10 cellular contexts compared by ENCODE assay signal in genomic region chr4:75432683-75433082, GRCh38.
DNase-seq lines count a peak whose midpoint lies in the region; ATAC-seq and TF ChIP-seq lines count a peak whose summit lies in the region.
"Had no signal": no experiment of that assay in that cellular context is flagged by ENCODE, and none has a peak within 500 bp of the region (broad histone marks: within the 10 kb centered on the region; RNA-seq: fewer than 3 reads in every experiment).

No MANE protein-coding gene starts in this region.

- ATAC-seq in GM19397 (IDR thresholded peaks at IDR 0.05; ENCODE audit: unreplicated experiment) (peak; percentile 61), GM19452 (IDR thresholded peaks at IDR 0.05; ENCODE audit: unreplicated experiment) (no peak)

- H3K27me3 ChIP-seq in AG04450 (ENCODE audit: control insufficient read depth, insufficient read depth, low read length): no peaks in the 10 kb centered on the region
- H3K27me3 ChIP-seq in tibial nerve: no peaks in the 10 kb centered on the region

- H3K27ac ChIP-seq in AG04450 (ENCODE audit: low read depth, low read length): no peak overlapping the region
- no peak overlapping the region for H3K27ac ChIP-seq in tibial nerve
- H3K27ac ChIP-seq: epithelial cell of prostate had no signal

- H3K36me3 ChIP-seq in tibial nerve: no peaks in the 10 kb centered on the region

- CTCF ChIA-PET in AG04450 (lab: Charles Lee): no interaction called here

- TF ChIP-seq EP300 in tibial nerve (IDR thresholded peaks at IDR 0.05): no peak

- H3K9me3 ChIP-seq in AG04450 (ENCODE audit: control insufficient read depth, insufficient read depth, low read length) (no peaks in the 10 kb centered on the region), tibial nerve (peaks cover 0 to 15% (median 0%) of the 10 kb centered on the region in 4 donors)

- POLR2A ChIA-PET in AG04450 (lab: Yijun Ruan, JAX): interaction anchor here (0.5 kb wide), 1 partner anchor 21 kb away, joined by 4 read pairs; no protein-coding TSS in a partner anchor

- no peaks in the 10 kb centered on the region for H3K4me1 ChIP-seq in tibial nerve

- TF ChIP-seq POLR2A in tibial nerve (IDR thresholded peaks at IDR 0.05): no peak

- peak; percentile 50 for TF ChIP-seq CTCF in AG04450 (IDR thresholded peaks at IDR 0.05; ENCODE audit: low read depth, low read length)
- peak; percentile 59 for TF ChIP-seq CTCF in epithelial cell of proximal tubule (conservative IDR thresholded peaks at IDR 0.05; ENCODE audit: low read depth, low read length)
- no peak for TF ChIP-seq CTCF in tibial nerve (IDR thresholded peaks at IDR 0.05)

- no peak overlapping the region for H3K4me3 ChIP-seq in AG04450 (ENCODE audit: low read depth, low read length)
- H3K4me3 ChIP-seq in epithelial cell of proximal tubule (ENCODE audit: low read depth, low read length): no peak overlapping the region
- no peak overlapping the region for H3K4me3 ChIP-seq in tibial nerve

- no peak for DNase-seq in AG04450 (ENCODE audit: low read depth, low spot score)
- peak; percentile 1 for DNase-seq in NOMO-1 treated with DMSO at 0.1 percent for 48 hours (lab: John Stamatoyannopoulos, UW; ENCODE audit: unreplicated experiment)
- DNase-seq in epithelial cell of proximal tubule (ENCODE audit: low read depth): no peak
- DNase-seq in activated CD4-positive, alpha-beta T cell treated with anti-CD3 and anti-CD28 coated beads, Interleukin-2, amount 50 U/mL, for 1 hour: no peak
- no peak for DNase-seq in cerebellum (ENCODE audit: low spot score)
- DNase-seq in tibial nerve (ENCODE audit: low spot score in 2 of 2): no peak
- DNase-seq: GF-D8 had no signal

Comparison
In these comparisons a context has a peak if more than half of its experiments do, and no peak if none do; other contexts are left out.
1. CTCF ChIP-seq: peak in AG04450 (single experiment) and epithelial cell of proximal tubule (single experiment); none in tibial nerve (0 of 5).